1 cellular context compared by ENCODE assay signal in genomic region chr6:29628419-29629281, GRCh38.
TF ChIP-seq lines count a peak whose summit lies in the region.

No MANE protein-coding gene starts in this region.

TF ChIP-seq in HEK293, 187 proteins besides CTCF, POLR2A, EP300 and RAD21 (continued from another document and continues in another):
- peak; percentile 86 for TF ChIP-seq ZNF335 (tag by site-specific recombination; conservative IDR thresholded peaks at IDR 0.05)
- no peak for TF ChIP-seq OSR2 (tag by site-specific recombination; IDR thresholded peaks at IDR 0.05)
- TF ChIP-seq SP2 (tag by site-specific recombination; IDR thresholded peaks at IDR 0.05) = peak; percentile 62
- no peak for TF ChIP-seq ZBTB49 (tag by site-specific recombination; IDR thresholded peaks at IDR 0.05; ENCODE audit: low read depth)
- no peak for TF ChIP-seq BCL11A (tag by site-specific recombination; IDR thresholded peaks at IDR 0.05; ENCODE audit: low read depth)
- TF ChIP-seq, protein P1, sequence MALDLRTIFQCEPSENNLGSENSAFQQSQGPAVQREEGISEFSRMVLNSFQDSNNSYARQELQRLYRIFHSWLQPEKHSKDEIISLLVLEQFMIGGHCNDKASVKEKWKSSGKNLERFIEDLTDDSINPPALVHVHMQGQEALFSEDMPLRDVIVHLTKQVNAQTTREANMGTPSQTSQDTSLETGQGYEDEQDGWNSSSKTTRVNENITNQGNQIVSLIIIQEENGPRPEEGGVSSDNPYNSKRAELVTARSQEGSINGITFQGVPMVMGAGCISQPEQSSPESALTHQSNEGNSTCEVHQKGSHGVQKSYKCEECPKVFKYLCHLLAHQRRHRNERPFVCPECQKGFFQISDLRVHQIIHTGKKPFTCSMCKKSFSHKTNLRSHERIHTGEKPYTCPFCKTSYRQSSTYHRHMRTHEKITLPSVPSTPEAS (tag by site-specific recombination; IDR thresholded peaks at IDR 0.05) = no peak
- TF ChIP-seq ZNF391 (tag by site-specific recombination; IDR thresholded peaks at IDR 0.05; ENCODE audit: borderline replicate concordance, low read depth) = no peak; the same call in 1 of the 2 replicates
- TF ChIP-seq ZNF23 (tag by site-specific recombination; IDR thresholded peaks at IDR 0.05; ENCODE audit: borderline replicate concordance) = no peak
- TF ChIP-seq ZNF311 (tag by site-specific recombination; IDR thresholded peaks at IDR 0.05; ENCODE audit: borderline replicate concordance) = no peak
- TF ChIP-seq ZNF549 (tag by site-specific recombination; IDR thresholded peaks at IDR 0.05) = no peak
- TF ChIP-seq IKZF3 (tag by site-specific recombination; IDR thresholded peaks at IDR 0.05) = peak; percentile 95
- no peak for TF ChIP-seq ZNF473 (tag by site-specific recombination; IDR thresholded peaks at IDR 0.05)
- TF ChIP-seq WT1 (tag by site-specific recombination; IDR thresholded peaks at IDR 0.05) = peak; percentile 4
- no peak for TF ChIP-seq PRDM2 (tag by site-specific recombination; IDR thresholded peaks at IDR 0.05; ENCODE audit: borderline replicate concordance)
- no peak for TF ChIP-seq ZNF701 (tag by site-specific recombination; IDR thresholded peaks at IDR 0.05)
- TF ChIP-seq ZNF114 (tag by site-specific recombination; IDR thresholded peaks at IDR 0.05) = no peak
- TF ChIP-seq MZF1 (tag by site-specific recombination; IDR thresholded peaks at IDR 0.05; ENCODE audit: borderline replicate concordance) = no peak; the same call in 1 of the 2 replicates
- TF ChIP-seq SP7 (tag by site-specific recombination; IDR thresholded peaks at IDR 0.05) = peak; percentile 78
- no peak for TF ChIP-seq ZNF19 (tag by site-specific recombination; IDR thresholded peaks at IDR 0.05; ENCODE audit: low read depth)
- no peak for TF ChIP-seq ZNF416 (tag by site-specific recombination; IDR thresholded peaks at IDR 0.05)
- no peak for TF ChIP-seq ZNF138 (tag by site-specific recombination; IDR thresholded peaks at IDR 0.05; ENCODE audit: borderline replicate concordance)
- no peak for TF ChIP-seq ZNF837 (tag by site-specific recombination; IDR thresholded peaks at IDR 0.05)
- no peak for TF ChIP-seq ZNF248 (tag by site-specific recombination; IDR thresholded peaks at IDR 0.05)
- no peak for TF ChIP-seq ZNF175 (tag by site-specific recombination; IDR thresholded peaks at IDR 0.05)
- peak; percentile 82 for TF ChIP-seq PRDM1 (tag by site-specific recombination; IDR thresholded peaks at IDR 0.05)
- no peak for TF ChIP-seq ZEB2 (tag by site-specific recombination; IDR thresholded peaks at IDR 0.05)
- TF ChIP-seq GLI4 (tag by site-specific recombination; IDR thresholded peaks at IDR 0.05) = no peak
- TF ChIP-seq HIC1 (tag by site-specific recombination; IDR thresholded peaks at IDR 0.05) = no peak; the same call in 1 of the 2 replicates
- TF ChIP-seq ZNF792 (tag by site-specific recombination; IDR thresholded peaks at IDR 0.05) = no peak
- TF ChIP-seq ZNF513 (tag by site-specific recombination; IDR thresholded peaks at IDR 0.05) = no peak
- no peak for TF ChIP-seq MEIS1 (CRISPR knock-in tag; IDR thresholded peaks at IDR 0.05; ENCODE audit: borderline replicate concordance)
- no peak for TF ChIP-seq ZNF174 (tag by site-specific recombination; IDR thresholded peaks at IDR 0.05)
- no peak for TF ChIP-seq ZNF585B (tag by site-specific recombination; IDR thresholded peaks at IDR 0.05)
- no peak for TF ChIP-seq ZNF221 (tag by site-specific recombination; IDR thresholded peaks at IDR 0.05; ENCODE audit: borderline replicate concordance)
- no peak for TF ChIP-seq SALL2 (tag by site-specific recombination; IDR thresholded peaks at IDR 0.05; ENCODE audit: borderline replicate concordance)
- TF ChIP-seq, protein P2, sequence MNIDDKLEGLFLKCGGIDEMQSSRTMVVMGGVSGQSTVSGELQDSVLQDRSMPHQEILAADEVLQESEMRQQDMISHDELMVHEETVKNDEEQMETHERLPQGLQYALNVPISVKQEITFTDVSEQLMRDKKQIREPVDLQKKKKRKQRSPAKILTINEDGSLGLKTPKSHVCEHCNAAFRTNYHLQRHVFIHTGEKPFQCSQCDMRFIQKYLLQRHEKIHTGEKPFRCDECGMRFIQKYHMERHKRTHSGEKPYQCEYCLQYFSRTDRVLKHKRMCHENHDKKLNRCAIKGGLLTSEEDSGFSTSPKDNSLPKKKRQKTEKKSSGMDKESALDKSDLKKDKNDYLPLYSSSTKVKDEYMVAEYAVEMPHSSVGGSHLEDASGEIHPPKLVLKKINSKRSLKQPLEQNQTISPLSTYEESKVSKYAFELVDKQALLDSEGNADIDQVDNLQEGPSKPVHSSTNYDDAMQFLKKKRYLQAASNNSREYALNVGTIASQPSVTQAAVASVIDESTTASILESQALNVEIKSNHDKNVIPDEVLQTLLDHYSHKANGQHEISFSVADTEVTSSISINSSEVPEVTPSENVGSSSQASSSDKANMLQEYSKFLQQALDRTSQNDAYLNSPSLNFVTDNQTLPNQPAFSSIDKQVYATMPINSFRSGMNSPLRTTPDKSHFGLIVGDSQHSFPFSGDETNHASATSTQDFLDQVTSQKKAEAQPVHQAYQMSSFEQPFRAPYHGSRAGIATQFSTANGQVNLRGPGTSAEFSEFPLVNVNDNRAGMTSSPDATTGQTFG (tag by site-specific recombination; IDR thresholded peaks at IDR 0.05; ENCODE audit: borderline replicate concordance) = no peak
- TF ChIP-seq ZNF157 (tag by site-specific recombination; IDR thresholded peaks at IDR 0.05) = peak; percentile 57; the same call in 1 of the 2 replicates
- TF ChIP-seq ZNF184 (tag by site-specific recombination; IDR thresholded peaks at IDR 0.05) = no peak
- peak; percentile 90 for TF ChIP-seq ZBTB8A (tag by site-specific recombination; IDR thresholded peaks at IDR 0.05)
- TF ChIP-seq ZNF341 (tag by site-specific recombination; IDR thresholded peaks at IDR 0.05; ENCODE audit: low read depth) = peak; percentile 39
- no peak for TF ChIP-seq TSHZ1 (tag by site-specific recombination; IDR thresholded peaks at IDR 0.05; ENCODE audit: borderline replicate concordance)
- no peak for TF ChIP-seq ZNF664 (tag by site-specific recombination; IDR thresholded peaks at IDR 0.05)
- TF ChIP-seq ZNF624 (tag by site-specific recombination; IDR thresholded peaks at IDR 0.05) = no peak
- TF ChIP-seq GFI1B (tag by site-specific recombination; IDR thresholded peaks at IDR 0.05) = no peak
- no peak for TF ChIP-seq ZNF521 (tag by site-specific recombination; IDR thresholded peaks at IDR 0.05)
